In the genomic region with DNA sequence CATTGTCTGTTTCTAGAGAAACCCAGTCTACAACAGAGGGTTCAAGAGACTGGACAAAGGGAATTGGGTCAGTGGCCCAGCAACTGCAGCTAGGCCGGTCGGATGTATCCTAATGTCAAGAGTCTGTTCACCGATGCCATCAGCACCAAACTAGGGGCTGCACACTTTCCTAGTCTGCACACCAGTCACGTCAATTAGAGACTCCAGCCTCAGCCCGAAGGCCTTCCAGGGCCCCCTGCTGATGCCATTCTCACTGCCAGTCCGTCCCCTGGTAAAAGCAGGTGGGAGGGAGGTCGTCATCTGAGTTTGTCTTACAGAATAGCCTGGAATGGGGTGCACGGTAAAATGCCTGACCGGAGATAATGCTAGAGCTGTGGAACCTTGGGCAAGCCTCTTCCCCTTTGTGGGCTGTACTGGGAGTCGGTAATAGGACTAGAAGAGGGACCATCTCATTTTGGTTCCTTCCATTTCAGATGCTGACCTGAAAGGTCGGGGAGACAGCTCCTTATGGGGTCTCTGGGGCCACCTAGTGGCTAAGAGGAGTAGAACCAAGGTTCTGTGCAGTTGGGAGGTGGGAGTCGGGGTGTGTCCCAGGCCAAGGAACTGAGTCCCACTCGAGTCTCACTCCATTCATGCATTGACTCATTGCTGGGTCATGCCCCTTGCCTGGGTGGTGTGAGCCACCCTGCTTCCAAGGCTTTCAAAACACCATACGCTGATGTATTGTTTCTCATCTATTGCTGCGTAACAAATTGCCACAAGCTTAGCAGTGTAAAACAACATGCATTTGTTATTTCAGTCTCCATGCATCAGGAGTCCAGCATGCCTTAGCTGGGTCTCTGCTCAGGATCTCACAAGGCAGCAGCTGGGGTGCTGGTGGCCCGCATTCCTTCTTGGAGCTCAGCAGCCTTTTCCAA, we compare ENCODE assay signal across 8 cellular contexts. TPM values are rescaled to one million over a fixed set of nuclear protein-coding genes. Genes with fewer than 3 reads are reported as not detected.
A peak's percentile ranks its signal among the peaks of the same experiment; 100 is the strongest.
DNase-seq lines count a peak whose midpoint lies in the region; ATAC-seq and TF ChIP-seq lines count a peak whose summit lies in the region.

No MANE protein-coding gene starts in this region.

- no peak overlapping the region for H3K4me3 ChIP-seq in suprapubic skin
- H3K4me3 ChIP-seq in lower leg skin (ENCODE audit: low read depth, poor library complexity, severe bottlenecking) = no peak overlapping the region

- H3K36me3 ChIP-seq in suprapubic skin = no peaks in the 10 kb centered on the region

- WGBS in suprapubic skin = 51% methylated on average over 15 of the region's 16 CpGs
- 54% methylated on average over 16 of the region's 16 CpGs for WGBS in lower leg skin, 2 donors

- TF ChIP-seq CTCF in mesothelial cell of epicardium (IDR thresholded peaks at IDR 0.05; ENCODE audit: unreplicated experiment) (peak; percentile 75), suprapubic skin (IDR thresholded peaks at IDR 0.05) (peak; percentile 63 to 76), lower leg skin (IDR thresholded peaks at IDR 0.05) (peak in 1 of 3 donors; percentile 10)

- no peaks in the 10 kb centered on the region for H3K27me3 ChIP-seq in suprapubic skin

- H3K4me1 ChIP-seq in suprapubic skin = peaks cover 42% of the 10 kb centered on the region

- no peaks in the 10 kb centered on the region for H3K9me3 Mint-ChIP-seq in effector memory CD8-positive, alpha-beta T cell
- H3K9me3 Mint-ChIP-seq in mesothelial cell of epicardium = no peaks in the 10 kb centered on the region

- no peak overlapping the region for H3K27ac ChIP-seq in suprapubic skin

- no peaks in the 10 kb centered on the region for H3K27me3 Mint-ChIP-seq in effector memory CD8-positive, alpha-beta T cell
- H3K27me3 Mint-ChIP-seq in mesothelial cell of epicardium (ENCODE audit: low read depth) = no peaks in the 10 kb centered on the region

- no peak for TF ChIP-seq POLR2A in suprapubic skin (IDR thresholded peaks at IDR 0.05)
- TF ChIP-seq POLR2A in lower leg skin (IDR thresholded peaks at IDR 0.05) = no peak

- ATAC-seq in HG03354 (IDR thresholded peaks at IDR 0.05; ENCODE audit: poor library complexity, severe bottlenecking, unreplicated experiment) = peak; percentile 28
- peak; percentile 56 for ATAC-seq in effector memory CD8-positive, alpha-beta T cell (replicated peaks)

- no peaks in the 10 kb centered on the region for H3K9me3 ChIP-seq in suprapubic skin

- intact Hi-C loops in lower leg skin (cut with DNase I; ENCODE audit: low total_unique reads) = no loop called here

- H3K4me1 Mint-ChIP-seq in effector memory CD8-positive, alpha-beta T cell (ENCODE audit: low read depth in 2 of 2) = peaks cover 6 to 7% of the 10 kb centered on the region in 2 donors
- peaks cover 33% of the 10 kb centered on the region for H3K4me1 Mint-ChIP-seq in mesothelial cell of epicardium

- H3K36me3 Mint-ChIP-seq in effector memory CD8-positive, alpha-beta T cell (ENCODE audit: insufficient read depth) = peaks cover 17% of the 10 kb centered on the region
- H3K36me3 Mint-ChIP-seq in mesothelial cell of epicardium = peaks cover 10% of the 10 kb centered on the region

- DNase-seq in DMS53 treated with DMSO at 0.1 percent for 48 hours (lab: John Stamatoyannopoulos, UW; ENCODE audit: unreplicated experiment) (peak; percentile 50), NCI-H748 treated with DMSO at 0.1 percent for 48 hours (lab: John Stamatoyannopoulos, UW) (peak; percentile 47), mesothelial cell of epicardium (ENCODE audit: low spot score in 2 of 2, unreplicated experiment in 2 of 2) (peak in 1 of 2 experiments; percentile 49), suprapubic skin (ENCODE audit: low spot score in 2 of 2) (no peak), lower leg skin (ENCODE audit: low spot score in 2 of 2) (no peak)
- peak; percentile 48 to 57 for DNase-seq in activated CD4-positive, alpha-beta T cell treated with anti-CD3 and anti-CD28 coated beads, Interleukin-2, amount 50 U/mL, for 4 hours
- peak; percentile 55 to 65 (median 57) for DNase-seq in effector memory CD8-positive, alpha-beta T cell

- peak overlapping the region in 1 of 2 donors; percentile 35 for H3K27ac Mint-ChIP-seq in effector memory CD8-positive, alpha-beta T cell
- H3K27ac Mint-ChIP-seq in mesothelial cell of epicardium = peak overlapping the region; percentile 71

- no peak overlapping the region for H3K4me3 Mint-ChIP-seq in effector memory CD8-positive, alpha-beta T cell
- H3K4me3 Mint-ChIP-seq in mesothelial cell of epicardium = peak overlapping the region; percentile 41

- TF ChIP-seq EP300 in suprapubic skin (IDR thresholded peaks at IDR 0.05) = no peak

RNA-seq across cellular contexts. Expression of gene SOX12, which starts 5.1 kb away (rescaled TPM):
- total RNA-seq in mesothelial cell of epicardium (65.9 to 67.0 TPM (median 66.8 TPM) in 3 replicates), suprapubic skin (1 to 10 TPM; 5.4 to 6.5 (median 5.9) TPM), lower leg skin (1 to 10 TPM; 4.7 to 9.9 (median 5.4) TPM)

RNA-seq across cellular contexts. Expression of gene NRSN2, which starts 16.4 kb away (rescaled TPM):
- total RNA-seq in mesothelial cell of epicardium = 41.0 to 46.2 TPM (median 41.2 TPM) in 3 replicates
- 10 to 100 TPM in 3 of 4 donors, 1 to 10 TPM in 1; 8.1 to 11.4 (median 10.9) TPM for total RNA-seq in suprapubic skin
- 10 to 100 TPM in 2 of 4 donors, 1 to 10 TPM in 2; 4.4 to 16.6 (median 9.9) TPM for total RNA-seq in lower leg skin

RNA-seq across cellular contexts. Expression of gene ZCCHC3, which starts 33.1 kb away (rescaled TPM):
- total RNA-seq in mesothelial cell of epicardium (40.2 to 40.8 TPM (median 40.5 TPM) in 3 replicates), suprapubic skin (10 to 100 TPM in 1 of 4 donors, 1 to 10 TPM in 3; 8.1 to 11.2 (median 8.8) TPM), lower leg skin (10 to 100 TPM in 1 of 4 donors, 1 to 10 TPM in 3; 7.3 to 10.8 (median 9.2) TPM)

RNA-seq across cellular contexts. Expression of gene C20orf96, which starts 39.9 kb away (rescaled TPM):
- total RNA-seq in mesothelial cell of epicardium (52.3 to 58.1 TPM (median 52.8 TPM) in 3 replicates), suprapubic skin (1 to 10 TPM in 2 of 4 donors, under 1 TPM in 2; 0.91 to 5.1 (median 2.0) TPM), lower leg skin (under 1 TPM in 3 of 4 donors, not detected in 1; 0.36 to 0.59 (median 0.52) TPM)

RNA-seq across cellular contexts. Expression of gene TRIB3, which starts 50.1 kb away (rescaled TPM):
- total RNA-seq in mesothelial cell of epicardium = 3.6 to 3.9 TPM (median 3.8 TPM) in 3 replicates
- total RNA-seq in suprapubic skin = 10 to 100 TPM; 14.3 to 30.7 (median 28.0) TPM
- total RNA-seq in lower leg skin = 10 to 100 TPM; 20.6 to 35.2 (median 27.5) TPM

Comparison
In these comparisons a context has a peak if more than half of its experiments do, and no peak if none do; other contexts are left out.
1. DNase-seq: peak in DMS53 treated with DMSO at 0.1 percent for 48 hours (single experiment), NCI-H748 treated with DMSO at 0.1 percent for 48 hours (single experiment), activated CD4-positive, alpha-beta T cell treated with anti-CD3 and anti-CD28 coated beads, Interleukin-2, amount 50 U/mL, for 4 hours (2 of 2) and effector memory CD8-positive, alpha-beta T cell (3 of 3); none in suprapubic skin (0 of 2) and lower leg skin (0 of 2).